In the genomic region with DNA sequence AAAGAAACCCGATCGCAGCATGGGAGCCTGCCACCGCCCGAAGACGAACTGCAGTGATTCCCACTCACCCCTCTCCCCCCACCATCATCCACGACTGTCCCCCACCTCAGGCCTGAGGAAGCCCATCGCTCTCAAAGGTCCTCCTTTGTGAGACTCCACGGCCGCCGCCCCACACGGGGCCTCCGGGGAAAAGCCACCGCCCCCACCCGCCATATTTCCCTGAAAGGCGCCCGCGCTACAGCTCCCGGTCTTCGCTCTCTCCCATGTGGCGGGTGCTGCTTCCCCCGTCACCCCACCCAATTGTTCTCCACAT, we compare ENCODE assay signal across 1 cellular context.
TF ChIP-seq lines count a peak whose summit lies in the region.

No MANE protein-coding gene starts in this region.

TF ChIP-seq in SK-N-SH, 30 proteins besides CTCF, POLR2A, EP300 and RAD21 (continued from another document):
- no peak for TF ChIP-seq IRF3 (IDR thresholded peaks at IDR 0.05; ENCODE audit: low read depth, low read length)
- no peak for TF ChIP-seq ELF1 (IDR thresholded peaks at IDR 0.05)
- TF ChIP-seq NFIC (IDR thresholded peaks at IDR 0.05; ENCODE audit: borderline replicate concordance) = no peak
- no peak for TF ChIP-seq FOXJ3 (CRISPR knock-in tag; IDR thresholded peaks at IDR 0.05)
- TF ChIP-seq, protein P1, sequence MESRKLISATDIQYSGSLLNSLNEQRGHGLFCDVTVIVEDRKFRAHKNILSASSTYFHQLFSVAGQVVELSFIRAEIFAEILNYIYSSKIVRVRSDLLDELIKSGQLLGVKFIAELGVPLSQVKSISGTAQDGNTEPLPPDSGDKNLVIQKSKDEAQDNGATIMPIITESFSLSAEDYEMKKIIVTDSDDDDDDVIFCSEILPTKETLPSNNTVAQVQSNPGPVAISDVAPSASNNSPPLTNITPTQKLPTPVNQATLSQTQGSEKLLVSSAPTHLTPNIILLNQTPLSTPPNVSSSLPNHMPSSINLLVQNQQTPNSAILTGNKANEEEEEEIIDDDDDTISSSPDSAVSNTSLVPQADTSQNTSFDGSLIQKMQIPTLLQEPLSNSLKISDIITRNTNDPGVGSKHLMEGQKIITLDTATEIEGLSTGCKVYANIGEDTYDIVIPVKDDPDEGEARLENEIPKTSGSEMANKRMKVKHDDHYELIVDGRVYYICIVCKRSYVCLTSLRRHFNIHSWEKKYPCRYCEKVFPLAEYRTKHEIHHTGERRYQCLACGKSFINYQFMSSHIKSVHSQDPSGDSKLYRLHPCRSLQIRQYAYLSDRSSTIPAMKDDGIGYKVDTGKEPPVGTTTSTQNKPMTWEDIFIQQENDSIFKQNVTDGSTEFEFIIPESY (IDR thresholded peaks at IDR 0.05; ENCODE audit: borderline replicate concordance, low read depth) = no peak
- no peak for TF ChIP-seq RXRA (IDR thresholded peaks at IDR 0.05; ENCODE audit: borderline replicate concordance, low read depth)
- TF ChIP-seq, protein P2, sequence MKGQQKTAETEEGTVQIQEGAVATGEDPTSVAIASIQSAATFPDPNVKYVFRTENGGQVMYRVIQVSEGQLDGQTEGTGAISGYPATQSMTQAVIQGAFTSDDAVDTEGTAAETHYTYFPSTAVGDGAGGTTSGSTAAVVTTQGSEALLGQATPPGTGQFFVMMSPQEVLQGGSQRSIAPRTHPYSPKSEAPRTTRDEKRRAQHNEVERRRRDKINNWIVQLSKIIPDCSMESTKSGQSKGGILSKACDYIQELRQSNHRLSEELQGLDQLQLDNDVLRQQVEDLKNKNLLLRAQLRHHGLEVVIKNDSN (IDR thresholded peaks at IDR 0.05; ENCODE audit: borderline replicate concordance, low read depth) = no peak
- TF ChIP-seq RFX5 (IDR thresholded peaks at IDR 0.05; ENCODE audit: low read length) = no peak
- TF ChIP-seq, protein P3, sequence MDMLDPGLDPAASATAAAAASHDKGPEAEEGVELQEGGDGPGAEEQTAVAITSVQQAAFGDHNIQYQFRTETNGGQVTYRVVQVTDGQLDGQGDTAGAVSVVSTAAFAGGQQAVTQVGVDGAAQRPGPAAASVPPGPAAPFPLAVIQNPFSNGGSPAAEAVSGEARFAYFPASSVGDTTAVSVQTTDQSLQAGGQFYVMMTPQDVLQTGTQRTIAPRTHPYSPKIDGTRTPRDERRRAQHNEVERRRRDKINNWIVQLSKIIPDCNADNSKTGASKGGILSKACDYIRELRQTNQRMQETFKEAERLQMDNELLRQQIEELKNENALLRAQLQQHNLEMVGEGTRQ (IDR thresholded peaks at IDR 0.05; ENCODE audit: borderline replicate concordance, low read depth, low read length) = no peak
- no peak for TF ChIP-seq GABPA (IDR thresholded peaks at IDR 0.05; ENCODE audit: low read depth)
